16 cellular contexts compared by ENCODE assay signal in genomic region chr5:2124434-2124833, GRCh38.
A peak's percentile ranks its signal among the peaks of the same experiment; 100 is the strongest.
DNase-seq lines count a peak whose midpoint lies in the region; ATAC-seq lines count a peak whose summit lies in the region.
"Had no signal": no experiment of that assay in that cellular context is flagged by ENCODE, and none has a peak within 500 bp of the region (broad histone marks: within the 10 kb centered on the region; RNA-seq: fewer than 3 reads in every experiment).

No MANE protein-coding gene starts in this region.

- DNase-seq in caudate nucleus (lab: John Stamatoyannopoulos, UW) (peak in 1 of 61 donors; percentile 23), posterior vena cava (ENCODE audit: low spot score) (peak; percentile 34)
- DNase-seq in stimulated activated naive CD4-positive, alpha-beta T cell treated with Interleukin-2 at 50 U/mL for 16 hours (lab: John Stamatoyannopoulos, UW): no peak
- no peak for DNase-seq in activated effector memory CD4-positive, alpha-beta T cell treated with Interleukin-2 at 50 U/mL for 16 hours
- DNase-seq: C1 segment of cervical spinal cord; Calu3; CD4-positive, alpha-beta memory T cell; COR-L47; DMS53; DMS79 treated with DMSO at 0.1 percent for 48 hours; GF-D8; GM23248; H7; HCEC 1CT had no signal

- H4K20me1 ChIP-seq in BLaER1 treated with 17β-estradiol and CSF1 and Interleukin-3, amounts not matched to agents 10 nM and 100 nM: no peaks in the 10 kb centered on the region; a peak in 1 of 22 replicates

- H3K27ac ChIP-seq in BLaER1 treated with 17β-estradiol and CSF1 and Interleukin-3, amounts not matched to agents 10 nM and 100 nM: no peak overlapping the region
- H3K27ac ChIP-seq in caudate nucleus (ENCODE audit: low read depth, low read length): peak overlapping the region; percentile 68
- H3K27ac ChIP-seq: GM23248 had no signal

- H3K27me3 ChIP-seq in BLaER1 treated with 17β-estradiol and CSF1 and Interleukin-3, amounts not matched to agents 10 nM and 100 nM: peaks cover 11 to 29% (median 17%) of the 10 kb centered on the region in 11 experiments

- H3K4me3 ChIP-seq in BLaER1 treated with 17β-estradiol and CSF1 and Interleukin-3, amounts not matched to agents 10 nM and 100 nM: no peak overlapping the region
- H3K4me3 ChIP-seq: GM23248 had no signal

- intact Hi-C loops in posterior vena cava (cut with DNase I): no loop called here

- ATAC-seq in GM21515 (IDR thresholded peaks at IDR 0.05; ENCODE audit: unreplicated experiment): no peak

- H3K9ac ChIP-seq in BLaER1 treated with 17β-estradiol and CSF1 and Interleukin-3, amounts not matched to agents 10 nM and 100 nM: no peak overlapping the region
- H3K9ac ChIP-seq: GM23248 had no signal

- no peaks in the 10 kb centered on the region for H3K36me3 ChIP-seq in BLaER1 treated with 17β-estradiol and CSF1 and Interleukin-3, amounts not matched to agents 10 nM and 100 nM

- H3K9me3 ChIP-seq in BLaER1 treated with 17β-estradiol and CSF1 and Interleukin-3, amounts not matched to agents 10 nM and 100 nM (replicated peaks in 1 of 11): peaks cover 12 to 23% (median 14%) of the 10 kb centered on the region in 11 experiments

- H3K4me1 ChIP-seq in BLaER1 treated with 17β-estradiol and CSF1 and Interleukin-3, amounts not matched to agents 10 nM and 100 nM: peaks cover 6 to 40% (median 35%) of the 10 kb centered on the region in 10 experiments; a peak in 18 of 20 replicates

- H3K4me2 ChIP-seq in BLaER1 treated with 17β-estradiol and CSF1 and Interleukin-3, amounts not matched to agents 10 nM and 100 nM: peak overlapping the region in 8 of 11 experiments; percentile 54 to 75 (median 58); a peak in 16 of 22 replicates
